In genomic region chr13:94198666-94199065, GRCh38 we compare ENCODE assay signal across 2 cellular contexts.
TF ChIP-seq lines count a peak whose summit lies in the region.

No MANE protein-coding gene starts in this region.

TF ChIP-seq in SK-N-SH, 30 proteins besides CTCF, POLR2A, EP300 and RAD21 (continued from another document):
- no peak for TF ChIP-seq ELF1 (IDR thresholded peaks at IDR 0.05)
- TF ChIP-seq GATA2 (CRISPR knock-in tag; IDR thresholded peaks at IDR 0.05): no peak
- no peak for TF ChIP-seq FOXM1 (IDR thresholded peaks at IDR 0.05; ENCODE audit: low read depth)
- TF ChIP-seq FOXJ3 (CRISPR knock-in tag; IDR thresholded peaks at IDR 0.05): no peak
TF ChIP-seq in SK-N-SH: peak in this region for 0.

TF ChIP-seq in SK-N-SH treated with all-trans-retinoic acid at 6 μM for 48 hours, 23 proteins besides CTCF, POLR2A, EP300 and RAD21 (continued from another document):
- TF ChIP-seq CSRNP3 (CRISPR knock-in tag; IDR thresholded peaks at IDR 0.05): no peak
- TF ChIP-seq ESRRG (CRISPR knock-in tag; IDR thresholded peaks at IDR 0.05): no peak
- TF ChIP-seq GLIS3 (CRISPR knock-in tag; IDR thresholded peaks at IDR 0.05): no peak
- TF ChIP-seq ZNF565 (CRISPR knock-in tag; conservative IDR thresholded peaks at IDR 0.05; ENCODE audit: low read depth): no peak
- TF ChIP-seq ISL1 (CRISPR knock-in tag; IDR thresholded peaks at IDR 0.05): no peak
- TF ChIP-seq CREB5 (CRISPR knock-in tag; IDR thresholded peaks at IDR 0.05; ENCODE audit: low read depth): no peak
- no peak for TF ChIP-seq ZFP3 (CRISPR knock-in tag; IDR thresholded peaks at IDR 0.05)
- no peak for TF ChIP-seq ZC3H10 (CRISPR knock-in tag; IDR thresholded peaks at IDR 0.05)
- TF ChIP-seq OSR1 (CRISPR knock-in tag; IDR thresholded peaks at IDR 0.05): no peak
- TF ChIP-seq RARB (CRISPR knock-in tag; IDR thresholded peaks at IDR 0.05): no peak
- TF ChIP-seq SNAI2 (CRISPR knock-in tag; IDR thresholded peaks at IDR 0.05): no peak
